23 cellular contexts compared by ENCODE assay signal in the genomic region with DNA sequence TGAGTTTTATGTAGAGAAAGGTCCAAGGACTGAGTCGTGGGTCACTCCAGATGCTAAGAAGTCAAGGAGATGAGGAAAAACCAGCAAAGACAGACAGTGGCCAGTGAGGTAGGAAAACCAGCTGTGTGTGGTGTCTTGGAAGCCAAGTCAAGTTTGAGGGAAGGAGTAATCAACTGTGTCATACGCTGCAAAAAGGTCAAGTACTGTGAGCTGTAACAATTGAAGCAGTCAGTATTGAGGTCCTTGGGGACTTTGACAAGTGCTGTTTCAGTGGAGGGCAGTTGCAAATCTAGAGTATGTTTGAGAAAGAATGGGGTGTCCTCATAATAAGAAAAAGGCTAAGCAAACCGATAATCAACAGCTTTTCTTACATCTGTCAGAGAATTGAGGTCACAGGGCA. TPM values are rescaled to one million over a fixed set of nuclear protein-coding genes. Genes with fewer than 3 reads are reported as not detected.
DNase-seq lines count a peak whose midpoint lies in the region; ATAC-seq, FAIRE-seq and TF ChIP-seq lines count a peak whose summit lies in the region.
"Had no signal": no experiment of that assay in that cellular context is flagged by ENCODE, and none has a peak within 500 bp of the region (broad histone marks: within the 10 kb centered on the region; RNA-seq: fewer than 3 reads in every experiment).

No MANE protein-coding gene starts in this region.

- in situ Hi-C loops in K562 (cut with MboI), result no loop called here

- peak overlapping the region in 6 of 11 experiments; percentile 11 to 45 (median 33); a peak in 11 of 22 replicates for H3K4me2 ChIP-seq in BLaER1 treated with 17β-estradiol and CSF1 and Interleukin-3, amounts not matched to agents 10 nM and 100 nM
- H3K4me2 ChIP-seq in K562 (ENCODE audit: insufficient read depth, low read length), result no peak overlapping the region

- 82% methylated on average over 3 of the region's 3 CpGs for WGBS in K562 (ENCODE audit: insufficient coverage, low coverage, missing lambda C conversion rate)

- H3K4me3 ChIP-seq in BLaER1 treated with 17β-estradiol and CSF1 and Interleukin-3, amounts not matched to agents 10 nM and 100 nM, result no peak overlapping the region
- no peak overlapping the region for H3K4me3 ChIP-seq in K562
- H3K4me3 ChIP-seq: MG63 had no signal

- peak overlapping the region; percentile 4 for H3K27ac Mint-ChIP-seq in nephron progenitor cell

- CTCF ChIA-PET in K562 (lab: Yijun Ruan, JAX; ENCODE audit: low intra/inter-chr PET ratio), result interaction anchor here (3.1 kb wide), 1 partner anchor 150 kb away, joined by 39 read pairs; no protein-coding TSS in a partner anchor

- H3K27ac ChIP-seq in BLaER1 treated with 17β-estradiol and CSF1 and Interleukin-3, amounts not matched to agents 10 nM and 100 nM, result no peak overlapping the region
- no peak overlapping the region for H3K27ac ChIP-seq in K562 (ENCODE audit: extremely low read depth, low read depth, low read length)

- no peak for FAIRE-seq in K562 (lab: Jason Lieb, UNC)
- FAIRE-seq: A204.1, G401.6, GM19239, H1 had no signal

- H3K9me3 Mint-ChIP-seq in nephron progenitor cell, result peaks cover 4% of the 10 kb centered on the region
- H3K9me3 Mint-ChIP-seq: CD4-positive, CD25-positive, alpha-beta regulatory T cell had no signal

- no peaks in the 10 kb centered on the region for H3K79me2 ChIP-seq in K562 (ENCODE audit: control insufficient read depth, insufficient read depth, low read length)

- intact Hi-C loops in K562 (cut with micrococcal nuclease) (no loop called here), Right ventricle myocardium inferior (cut with DNase I) (no loop called here)

- no peak for TF ChIP-seq EP300 in K562 (IDR thresholded peaks at IDR 0.05; ENCODE audit: low read length)

- H3K4me1 ChIP-seq in BLaER1 treated with 17β-estradiol and CSF1 and Interleukin-3, amounts not matched to agents 10 nM and 100 nM, result peaks cover 4 to 16% (median 10%) of the 10 kb centered on the region in 10 experiments; a peak in 15 of 20 replicates
- no peaks in the 10 kb centered on the region for H3K4me1 ChIP-seq in K562 (replicated peaks in 1 of 2; ENCODE audit: control insufficient read depth in 2 of 2, insufficient read depth in 2 of 2, low read length in 2 of 2)
- H3K4me1 ChIP-seq: Caco-2 had no signal

- TF ChIP-seq RAD21 in K562 (CRISPR knock-in tag; conservative IDR thresholded peaks at IDR 0.05 in 1 of 2, IDR thresholded peaks at IDR 0.05 in 1 of 2), result no peak

- no peak overlapping the region for H3K4me3 Mint-ChIP-seq in nephron progenitor cell
- H3K4me3 Mint-ChIP-seq: CD4-positive, CD25-positive, alpha-beta regulatory T cell had no signal

- TF ChIP-seq POLR2A in K562 (conservative IDR thresholded peaks at IDR 0.05), result no peak

- H3K27me3 ChIP-seq in BLaER1 treated with 17β-estradiol and CSF1 and Interleukin-3, amounts not matched to agents 10 nM and 100 nM, result no peaks in the 10 kb centered on the region
- H3K27me3 ChIP-seq in K562 (ENCODE audit: control insufficient read depth in 2 of 2, insufficient read depth in 2 of 2, low read length in 2 of 2), result no peaks in the 10 kb centered on the region
- H3K27me3 ChIP-seq: MG63 had no signal

- H3K36me3 Mint-ChIP-seq in nephron progenitor cell (ENCODE audit: low read depth), result peaks cover 58% of the 10 kb centered on the region

- H2AFZ ChIP-seq in K562 (ENCODE audit: low read depth, low read length), result no peak overlapping the region

- no TSS peak for BruUV-seq in K562 (replicated peaks; lab: Mats Ljungman, UMichigan)

- peaks cover 0 to 11% (median 0%) of the 10 kb centered on the region in 11 experiments; a peak in 3 of 22 replicates for H3K9me3 ChIP-seq in BLaER1 treated with 17β-estradiol and CSF1 and Interleukin-3, amounts not matched to agents 10 nM and 100 nM (replicated peaks in 1 of 11)
- H3K9me3 ChIP-seq in K562 (replicated peaks; ENCODE audit: control insufficient read depth, insufficient read depth, low read depth, low read length), result no peaks in the 10 kb centered on the region
- H3K9me3 ChIP-seq: Caco-2, MG63 had no signal

- POLR2A ChIA-PET in K562 (lab: Yijun Ruan, JAX), result interaction anchor here (1.2 kb wide), 1 partner anchor 303 kb away, joined by 4 read pairs; no protein-coding TSS in a partner anchor

- TF ChIP-seq CTCF in K562 (IDR thresholded peaks at IDR 0.05 in 2 of 3, conservative IDR thresholded peaks at IDR 0.05 in 1 of 3; ENCODE audit: insufficient read depth in 2 of 3, low read depth in 1 of 3, low read length in 3 of 3), result no peak
- TF ChIP-seq CTCF in nephron progenitor cell (IDR thresholded peaks at IDR 0.05), result no peak

- no peak overlapping the region; a peak in 1 of 22 replicates for H3K9ac ChIP-seq in BLaER1 treated with 17β-estradiol and CSF1 and Interleukin-3, amounts not matched to agents 10 nM and 100 nM
- H3K9ac ChIP-seq in K562 (ENCODE audit: insufficient read depth in 1 of 2, low read depth in 2 of 2, low read length in 2 of 2), result no peak overlapping the region

- H3K4me1 Mint-ChIP-seq in nephron progenitor cell, result peaks cover 27% of the 10 kb centered on the region

- peaks cover 49 to 82% (median 66%) of the 10 kb centered on the region in 11 experiments for H3K36me3 ChIP-seq in BLaER1 treated with 17β-estradiol and CSF1 and Interleukin-3, amounts not matched to agents 10 nM and 100 nM
- H3K36me3 ChIP-seq in K562 (ENCODE audit: control insufficient read depth, insufficient read depth, low read length), result peaks cover 60% of the 10 kb centered on the region

- no peaks in the 10 kb centered on the region for H3K27me3 Mint-ChIP-seq in nephron progenitor cell (ENCODE audit: low read depth, poor library complexity)
- H3K27me3 Mint-ChIP-seq: CD4-positive, CD25-positive, alpha-beta regulatory T cell had no signal

- peak; percentile 23 for DNase-seq in NCI-H2227 treated with DMSO at 0.1 percent for 48 hours (lab: John Stamatoyannopoulos, UW)
- no peak for DNase-seq in K562 (ENCODE audit: extremely low read depth in 1 of 4, low spot score in 3 of 4)
- no peak for DNase-seq in nephron progenitor cell
- no peak for DNase-seq in Right ventricle myocardium inferior (ENCODE audit: missing footprints)
- DNase-seq in SKM-1 treated with dmso at 0.1 percent for 144 hours (lab: John Stamatoyannopoulos, UW; ENCODE audit: unreplicated experiment), result no peak
- DNase-seq: Caco-2; CD4-positive, CD25-positive, alpha-beta regulatory T cell; DMS153; MG63; NCI-H1048; NCI-H1417 treated with DMSO at 0.1 percent for 48 hours; NCI-H187; NCI-H345; NCI-H524 treated with DMSO at 0.1 percent for 48 hours; NCI-H82 had no signal

- no peaks in the 10 kb centered on the region for H3K9me1 ChIP-seq in K562 (ENCODE audit: control insufficient read depth, insufficient read depth, low read length)

- peaks cover 0 to 27% (median 8%) of the 10 kb centered on the region in 11 experiments; a peak in 14 of 22 replicates for H4K20me1 ChIP-seq in BLaER1 treated with 17β-estradiol and CSF1 and Interleukin-3, amounts not matched to agents 10 nM and 100 nM
- H4K20me1 ChIP-seq in K562 (replicated peaks; ENCODE audit: control insufficient read depth, insufficient read depth, low read length), result no peaks in the 10 kb centered on the region

- ATAC-seq in K562 (no peak), Right ventricle myocardium inferior (no peak), HG03025 (IDR thresholded peaks at IDR 0.05; ENCODE audit: low FRiP score, unreplicated experiment) (no peak), GM18907 (IDR thresholded peaks at IDR 0.05; ENCODE audit: unreplicated experiment) (no peak)
- ATAC-seq: Panc1 had no signal

RNA-seq across cellular contexts. Expression of gene GNPDA1, which starts 18.1 kb away (rescaled TPM):
- 19.7 and 24.1 TPM in 2 replicates for total RNA-seq in K562 (2011; cell fraction: chromatin; rRNA removed; ENCODE audit: low replicate concordance)
- 17.4 and 22.8 TPM in 2 replicates for total RNA-seq in K562 (2011; cell fraction: nucleolus; rRNA removed)
- total RNA-seq in K562 (2011; cell fraction: nucleoplasm; rRNA removed), result 17.6 and 18.1 TPM in 2 replicates
- total RNA-seq in K562 (2014; rRNA removed) (26.4 and 35.6 TPM in 2 replicates), K562 (2014; rRNA removed; fragmentation: Illumina TruSeq; extraction: Trizol) (50.2 and 52.2 TPM in 2 replicates), K562 (2015; rRNA removed; fragmentation: Illumina TruSeq; extraction: Trizol) (52.2 and 55.2 TPM in 2 replicates), K562 (2021) (36.6 and 40.2 TPM in 2 replicates), Right ventricle myocardium inferior (25.2 TPM)
- polyA plus RNA-seq in K562 (2011; rRNA removed) (11.6 and 14.1 TPM in 2 replicates), K562 (2014; fragmentation: Illumina TruSeq; extraction: Trizol) (46.2 and 64.1 TPM in 2 replicates), K562 (2014; fragmentation: Nextera tagmentation; extraction: Ambion mirVana) (100 to 1,000 TPM; 119 to 145 TPM), K562 (2014; rRNA removed) (33.7 and 34.6 TPM in 2 replicates)
- 15.5 and 20.6 TPM in 2 replicates for polyA plus RNA-seq in K562 (2011; cell fraction: cytosol; rRNA removed)
- polyA plus RNA-seq in K562 (2011; cell fraction: nucleus; rRNA removed), result 20.8 and 22.1 TPM in 2 replicates
- 42.3 and 44.7 TPM in 2 replicates for polyA plus RNA-seq in K562 (2012)
- 12.1 and 17.0 TPM in 2 replicates for polyA minus RNA-seq in K562 (2011; rRNA and poly(A)+ RNA removed)
- polyA minus RNA-seq in K562 (2011; cell fraction: cytosol; rRNA and poly(A)+ RNA removed), result 13.9 and 18.3 TPM in 2 replicates
- polyA minus RNA-seq in K562 (2011; cell fraction: nucleus; rRNA and poly(A)+ RNA removed), result 11.1 and 11.6 TPM in 2 replicates

RNA-seq across cellular contexts. Expression of gene RNF14, which starts 25.8 kb away (rescaled TPM):
- 48.4 and 50.0 TPM in 2 replicates for total RNA-seq in K562 (2011; cell fraction: chromatin; rRNA removed; ENCODE audit: low replicate concordance)
- 25.0 and 27.0 TPM in 2 replicates for total RNA-seq in K562 (2011; cell fraction: nucleolus; rRNA removed)
- total RNA-seq in K562 (2011; cell fraction: nucleoplasm; rRNA removed), result 37.1 and 41.4 TPM in 2 replicates
- 36.3 and 49.4 TPM in 2 replicates for total RNA-seq in K562 (2014; rRNA removed)
- 96.0 and 113 TPM in 2 replicates for total RNA-seq in K562 (2014; rRNA removed; fragmentation: Illumina TruSeq; extraction: Trizol)
- 63.5 and 65.7 TPM in 2 replicates for total RNA-seq in K562 (2015; rRNA removed; fragmentation: Illumina TruSeq; extraction: Trizol)
- total RNA-seq in K562 (2021), result 71.5 and 72.9 TPM in 2 replicates
- polyA plus RNA-seq in K562 (2011; rRNA removed), result 40.2 and 75.1 TPM in 2 replicates
- 27.5 and 29.4 TPM in 2 replicates for polyA plus RNA-seq in K562 (2011; cell fraction: cytosol; rRNA removed)
- polyA plus RNA-seq in K562 (2011; cell fraction: nucleus; rRNA removed), result 31.7 and 39.3 TPM in 2 replicates
- polyA plus RNA-seq in K562 (2012), result 71.4 and 72.1 TPM in 2 replicates
- 91.6 and 94.7 TPM in 2 replicates for polyA plus RNA-seq in K562 (2014; fragmentation: Illumina TruSeq; extraction: Trizol)
- 100 to 1,000 TPM; 100 to 140 TPM for polyA plus RNA-seq in K562 (2014; fragmentation: Nextera tagmentation; extraction: Ambion mirVana)
- polyA plus RNA-seq in K562 (2014; rRNA removed), result 38.1 and 41.4 TPM in 2 replicates
- 49.8 and 68.3 TPM in 2 replicates for polyA minus RNA-seq in K562 (2011; rRNA and poly(A)+ RNA removed)
- 27.7 and 44.4 TPM in 2 replicates for polyA minus RNA-seq in K562 (2011; cell fraction: cytosol; rRNA and poly(A)+ RNA removed)
- 20.3 and 28.5 TPM in 2 replicates for polyA minus RNA-seq in K562 (2011; cell fraction: nucleus; rRNA and poly(A)+ RNA removed)
- 98.0 TPM for total RNA-seq in Right ventricle myocardium inferior

RNA-seq across cellular contexts. Expression of gene PCDH12, which starts 36.7 kb away (rescaled TPM):
- not detected in 2 replicates for total RNA-seq in K562 (2011; cell fraction: chromatin; rRNA removed; ENCODE audit: low replicate concordance)
- under 0.01 TPM in 1 of 2 replicates, not detected in the other for total RNA-seq in K562 (2011; cell fraction: nucleolus; rRNA removed)
- not detected in 2 replicates for total RNA-seq in K562 (2011; cell fraction: nucleoplasm; rRNA removed)
- total RNA-seq in K562 (2014; rRNA removed) (0.04 TPM in 1 of 2 replicates, not detected in the other), K562 (2014; rRNA removed; fragmentation: Illumina TruSeq; extraction: Trizol) (0.03 TPM in 1 of 2 replicates, not detected in the other), K562 (2015; rRNA removed; fragmentation: Illumina TruSeq; extraction: Trizol) (not detected in 2 replicates), K562 (2021) (0.04 TPM in 1 of 2 replicates, not detected in the other), Right ventricle myocardium inferior (10.4 TPM)
- polyA plus RNA-seq in K562 (2011; rRNA removed) (not detected in 2 replicates), K562 (2014; fragmentation: Illumina TruSeq; extraction: Trizol) (0.01 and 0.03 TPM in 2 replicates), K562 (2014; fragmentation: Nextera tagmentation; extraction: Ambion mirVana) (under 1 TPM; 0.01 TPM), K562 (2014; rRNA removed) (0.01 TPM in 1 of 2 replicates, not detected in the other)
- polyA plus RNA-seq in K562 (2011; cell fraction: cytosol; rRNA removed), result under 0.01 TPM in 1 of 2 replicates, not detected in the other
- not detected in 2 replicates for polyA plus RNA-seq in K562 (2011; cell fraction: nucleus; rRNA removed)
- 0.03 and 0.79 TPM in 2 replicates for polyA plus RNA-seq in K562 (2012)
- polyA minus RNA-seq in K562 (2011; rRNA and poly(A)+ RNA removed), result not detected in 2 replicates
- not detected in 2 replicates for polyA minus RNA-seq in K562 (2011; cell fraction: cytosol; rRNA and poly(A)+ RNA removed)
- not detected in 2 replicates for polyA minus RNA-seq in K562 (2011; cell fraction: nucleus; rRNA and poly(A)+ RNA removed)
- total RNA-seq: Caco-2; CD4-positive, CD25-positive, alpha-beta regulatory T cell had no signal

Comparison
In these comparisons a context has a peak if more than half of its experiments do, and no peak if none do; other contexts are left out.
1. RNA of gene PCDH12, which starts 36.7 kb away (total RNA-seq): 10.4 TPM in Right ventricle myocardium inferior (single experiment); under 0.01 to 0.04 TPM in K562; every median in the first group is over 10 times any median in the second.